ENCODE assay signal across 1 cellular context in genomic region chr2:121133551-121134319, GRCh38.
TF ChIP-seq lines count a peak whose summit lies in the region.

No MANE protein-coding gene starts in this region.

TF ChIP-seq in HepG2, 621 proteins besides CTCF, POLR2A, EP300 and RAD21 (continued from another document):
- TF ChIP-seq ZNF207 (IDR thresholded peaks at IDR 0.05; ENCODE audit: borderline replicate concordance), result peak; percentile 78; the same call in 1 of the 2 replicates
- no peak for TF ChIP-seq TARDBP (CRISPR knock-in tag; IDR thresholded peaks at IDR 0.05)
